ENCODE assay signal across 14 cellular contexts in genomic region chr6:116326392-116326717, GRCh38.
"Had no signal": no experiment of that assay in that cellular context is flagged by ENCODE, and none has a peak within 500 bp of the region (broad histone marks: within the 10 kb centered on the region; RNA-seq: fewer than 3 reads in every experiment).

No MANE protein-coding gene starts in this region.

- FAIRE-seq: endothelial cell of umbilical vein, kidney had no signal

- H3K27me3 ChIP-seq: gastrocnemius medialis, hepatocyte, ovary, transverse colon had no signal

- H3K9me3 ChIP-seq: gastrocnemius medialis, ovary, transverse colon had no signal

- H3K9me3 Mint-ChIP-seq: activated naive CD4-positive, alpha-beta T cell treated with anti-CD3 and anti-CD28 coated beads, Interleukin-2, amount 50 U/mL, for 72 hours; stimulated activated naive CD8-positive, alpha-beta T cell treated with anti-CD3 and anti-CD28 coated beads, Interleukin-15, amount 100 ng/mL, for 72 hours had no signal

- H3K4me1 Mint-ChIP-seq: stimulated activated naive CD8-positive, alpha-beta T cell treated with anti-CD3 and anti-CD28 coated beads, Interleukin-15, amount 100 ng/mL, for 72 hours; T-helper 17 cell had no signal

- ATAC-seq: activated naive CD4-positive, alpha-beta T cell treated with anti-CD3 and anti-CD28 coated beads, Interleukin-2, amount 50 U/mL, for 72 hours; gastrocnemius medialis; stimulated activated naive CD8-positive, alpha-beta T cell treated with anti-CD3 and anti-CD28 coated beads, Interleukin-15, amount 100 ng/mL, for 72 hours; T-helper 17 cell had no signal

- H3K79me2 ChIP-seq: hepatocyte had no signal

- H3K36me3 Mint-ChIP-seq: activated naive CD4-positive, alpha-beta T cell treated with anti-CD3 and anti-CD28 coated beads, Interleukin-2, amount 50 U/mL, for 72 hours had no signal

- H3K27ac ChIP-seq: hepatocyte, ovary had no signal

- DNase-seq: activated CD4-positive, alpha-beta T cell treated with anti-CD3 and anti-CD28 coated beads, Interleukin-2, amount 50 U/mL, for 1 hour; activated CD4-positive, CD25-positive, alpha-beta regulatory T cell; activated T-cell treated with anti-CD3 and anti-CD28 coated beads for 4 hours; amygdala; gastrocnemius medialis; kidney; ovary; stimulated activated CD4-positive, alpha-beta T cell treated with anti-CD3 and anti-CD28 coated beads, Interleukin-4, amount 100 ng/mL, for 1 hour; stimulated activated naive CD8-positive, alpha-beta T cell treated with anti-CD3 and anti-CD28 coated beads, Interleukin-15, amount 100 ng/mL, for 72 hours; T-helper 17 cell; transverse colon had no signal

- H3K4me2 ChIP-seq: hepatocyte had no signal

- H3K27ac Mint-ChIP-seq: activated naive CD4-positive, alpha-beta T cell treated with anti-CD3 and anti-CD28 coated beads, Interleukin-2, amount 50 U/mL, for 72 hours; stimulated activated naive CD8-positive, alpha-beta T cell treated with anti-CD3 and anti-CD28 coated beads, Interleukin-15, amount 100 ng/mL, for 72 hours had no signal

- H3K4me3 Mint-ChIP-seq: stimulated activated naive CD8-positive, alpha-beta T cell treated with anti-CD3 and anti-CD28 coated beads, Interleukin-15, amount 100 ng/mL, for 72 hours; T-helper 17 cell had no signal

- H3K36me3 ChIP-seq: gastrocnemius medialis, ovary, transverse colon had no signal

- H2AFZ ChIP-seq: hepatocyte had no signal

- H3K4me3 ChIP-seq: gastrocnemius medialis, hepatocyte, ovary, transverse colon had no signal

- H3K27me3 Mint-ChIP-seq: stimulated activated naive CD8-positive, alpha-beta T cell treated with anti-CD3 and anti-CD28 coated beads, Interleukin-15, amount 100 ng/mL, for 72 hours; T-helper 17 cell had no signal
